ENCODE assay signal across 7 cellular contexts in genomic region chr2:173402405-173402974, GRCh38. TPM values are rescaled to one million over a fixed set of nuclear protein-coding genes. Genes with fewer than 3 reads are reported as not detected.
DNase-seq lines count a peak whose midpoint lies in the region; ATAC-seq, FAIRE-seq and TF ChIP-seq lines count a peak whose summit lies in the region.

No MANE protein-coding gene starts in this region.

- no peak overlapping the region for H2BK15ac ChIP-seq in mesendoderm (replicated peaks; ENCODE audit: low read depth)

- DNase-seq in GM12891 (ENCODE audit: insufficient read length, low spot score), result peak; percentile 39
- peak; percentile 38 to 78 for DNase-seq in HL-60 (ENCODE audit: low read depth in 1 of 2, low spot score in 1 of 2)
- DNase-seq in NCI-H82 treated with DMSO at 0.1 percent for 48 hours (lab: John Stamatoyannopoulos, UW; ENCODE audit: unreplicated experiment), result peak; percentile 90
- DNase-seq in activated CD8-positive, alpha-beta T cell treated with anti-CD3 and anti-CD28 coated beads, Interleukin-2, amount 10 ng/mL, durations not matched to agents 7 days and 5 days, result peak; percentile 83
- DNase-seq in endodermal cell, result peak; percentile 93
- DNase-seq in mesendoderm, result peak; percentile 90
- peak; percentile 40 to 45 for DNase-seq in stimulated activated CD8-positive, alpha-beta memory T cell treated with anti-CD3 and anti-CD28 coated beads, Interleukin-15, amount 100 ng/mL, for 48 hours (ENCODE audit: low read depth in 2 of 2)

- H4K5ac ChIP-seq in mesendoderm (ENCODE audit: low read length), result no peak overlapping the region

- peaks cover 7% of the 10 kb centered on the region for H3K4me1 Mint-ChIP-seq in activated CD8-positive, alpha-beta T cell treated with anti-CD3 and anti-CD28 coated beads, Interleukin-2, amount 10 ng/mL, durations not matched to agents 7 days and 5 days (ENCODE audit: low read depth)
- peaks cover 22% of the 10 kb centered on the region for H3K4me1 Mint-ChIP-seq in endodermal cell

- no peak overlapping the region for H2AK5ac ChIP-seq in mesendoderm (ENCODE audit: low read length)

- no peaks in the 10 kb centered on the region for H3K36me3 ChIP-seq in endodermal cell (ENCODE audit: control insufficient read depth, insufficient read depth, low read length)
- H3K36me3 ChIP-seq in mesendoderm (ENCODE audit: control insufficient read depth, insufficient read depth, low read length), result no peaks in the 10 kb centered on the region

- H3K4me3 ChIP-seq in HL-60 (replicated peaks; ENCODE audit: insufficient read depth, low read length) (no peak overlapping the region), endodermal cell (ENCODE audit: low read length) (peak overlapping the region; percentile 37), mesendoderm (ENCODE audit: low read length) (no peak overlapping the region)

- H3K79me2 ChIP-seq in mesendoderm (ENCODE audit: control insufficient read depth, insufficient read depth, low read length), result no peaks in the 10 kb centered on the region

- no peak overlapping the region for H3K27ac ChIP-seq in HL-60 (replicated peaks)
- H3K27ac ChIP-seq in endodermal cell (ENCODE audit: low read depth, low read length), result no peak overlapping the region
- no peak overlapping the region for H3K27ac ChIP-seq in mesendoderm (ENCODE audit: low read depth, low read length)

- peak; percentile 84 for TF ChIP-seq CTCF in HL-60 (IDR thresholded peaks at IDR 0.05; ENCODE audit: insufficient read depth, low read length)
- TF ChIP-seq CTCF in endodermal cell (conservative IDR thresholded peaks at IDR 0.05), result peak; percentile 91

- H3K27me3 Mint-ChIP-seq in activated CD8-positive, alpha-beta T cell treated with anti-CD3 and anti-CD28 coated beads, Interleukin-2, amount 10 ng/mL, durations not matched to agents 7 days and 5 days (ENCODE audit: low read depth), result peaks cover 48% of the 10 kb centered on the region
- H3K27me3 Mint-ChIP-seq in endodermal cell (ENCODE audit: insufficient read depth), result peaks cover 33% of the 10 kb centered on the region

- no peak overlapping the region for H2BK5ac ChIP-seq in mesendoderm (ENCODE audit: low read length)

- FAIRE-seq in GM12891 (lab: Jason Lieb, UNC), result peak; percentile 89

- H3K9ac ChIP-seq in endodermal cell (ENCODE audit: extremely low read depth, low read length, poor library complexity, severe bottlenecking) (no peak overlapping the region), mesendoderm (ENCODE audit: low read length) (peak overlapping the region; percentile 60)

- H3K79me1 ChIP-seq in mesendoderm (ENCODE audit: low read length), result no peaks in the 10 kb centered on the region

- peaks cover 7% of the 10 kb centered on the region for H3K4me1 ChIP-seq in endodermal cell (ENCODE audit: control insufficient read depth, insufficient read depth, low read length)
- no peaks in the 10 kb centered on the region for H3K4me1 ChIP-seq in mesendoderm (ENCODE audit: control insufficient read depth, low read depth, low read length)

- no peak overlapping the region for H3K18ac ChIP-seq in mesendoderm (ENCODE audit: low read length)

- no peak for TF ChIP-seq POLR2A in GM12891 (IDR thresholded peaks at IDR 0.05; ENCODE audit: low read depth, low read length)

- POLR2A ChIA-PET in activated CD8-positive, alpha-beta T cell treated with anti-CD3 and anti-CD28 coated beads, Interleukin-2, amount 10 ng/mL, durations not matched to agents 7 days and 5 days (lab: Charles Lee), result no interaction called here

- no peaks in the 10 kb centered on the region for H3K9me3 Mint-ChIP-seq in activated CD8-positive, alpha-beta T cell treated with anti-CD3 and anti-CD28 coated beads, Interleukin-2, amount 10 ng/mL, durations not matched to agents 7 days and 5 days (ENCODE audit: insufficient read depth)
- no peaks in the 10 kb centered on the region for H3K9me3 Mint-ChIP-seq in endodermal cell

- 11 to 12% methylated on average over 20 to 21 of the region's 21 CpGs for WGBS in endodermal cell (ENCODE audit: insufficient coverage in 1 of 2, insufficient read length in 1 of 2), 2 experiments
- WGBS in mesendoderm (ENCODE audit: extremely low coverage, insufficient coverage, low lambda C conversion rate), result no CpG with 5 or more reads among the region's 21 CpGs

- H3K56ac ChIP-seq in mesendoderm (ENCODE audit: low read length), result peak overlapping the region; percentile 45

- CTCF ChIA-PET in activated CD8-positive, alpha-beta T cell treated with anti-CD3 and anti-CD28 coated beads, Interleukin-2, amount 10 ng/mL, durations not matched to agents 7 days and 5 days (lab: Charles Lee), result interaction anchor here (0.6 to 3.9 kb wide), 24 partner anchors 9 to 948 kb away, joined by 3 to 34 read pairs (median 4); no protein-coding TSS in a partner anchor

- no peak overlapping the region for H3K4me3 Mint-ChIP-seq in activated CD8-positive, alpha-beta T cell treated with anti-CD3 and anti-CD28 coated beads, Interleukin-2, amount 10 ng/mL, durations not matched to agents 7 days and 5 days
- H3K4me3 Mint-ChIP-seq in endodermal cell, result peak overlapping the region; percentile 42

- no peak overlapping the region for H2BK120ac ChIP-seq in mesendoderm (ENCODE audit: low read depth, low read length)

- H4K8ac ChIP-seq in mesendoderm (ENCODE audit: low read depth, low read length), result no peak overlapping the region

- H3K4me2 ChIP-seq in mesendoderm (ENCODE audit: low read length), result peak overlapping the region; percentile 74

- H3K4ac ChIP-seq in mesendoderm (ENCODE audit: low read depth, low read length), result no peak overlapping the region

- no peak overlapping the region for H3K23ac ChIP-seq in mesendoderm (ENCODE audit: low read length)

- H3K27me3 ChIP-seq in HL-60 (ENCODE audit: insufficient read depth, poor library complexity, severe bottlenecking) (peaks cover 28% of the 10 kb centered on the region), endodermal cell (ENCODE audit: control insufficient read depth, insufficient read depth, low read length, poor library complexity, severe bottlenecking) (peaks cover 8% of the 10 kb centered on the region), mesendoderm (ENCODE audit: insufficient read depth, low read length, poor library complexity) (no peaks in the 10 kb centered on the region)

- H3K27ac Mint-ChIP-seq in activated CD8-positive, alpha-beta T cell treated with anti-CD3 and anti-CD28 coated beads, Interleukin-2, amount 10 ng/mL, durations not matched to agents 7 days and 5 days, result no peak overlapping the region
- no peak overlapping the region for H3K27ac Mint-ChIP-seq in endodermal cell

- ATAC-seq in activated CD8-positive, alpha-beta T cell treated with anti-CD3 and anti-CD28 coated beads, Interleukin-2, amount 10 ng/mL, durations not matched to agents 7 days and 5 days, result peak; percentile 92

- no peaks in the 10 kb centered on the region for H3K9me3 ChIP-seq in endodermal cell (ENCODE audit: control insufficient read depth, low read length)

- no peaks in the 10 kb centered on the region for H3K36me3 Mint-ChIP-seq in activated CD8-positive, alpha-beta T cell treated with anti-CD3 and anti-CD28 coated beads, Interleukin-2, amount 10 ng/mL, durations not matched to agents 7 days and 5 days (ENCODE audit: low read depth)
- no peaks in the 10 kb centered on the region for H3K36me3 Mint-ChIP-seq in endodermal cell (ENCODE audit: low read depth)

TF ChIP-seq in GM12891, 5 proteins besides CTCF, POLR2A, EP300 and RAD21:
- TF ChIP-seq PAX5 (IDR thresholded peaks at IDR 0.05; ENCODE audit: insufficient read depth, low read length, severe bottlenecking) (no peak), TAF1 (IDR thresholded peaks at IDR 0.05; ENCODE audit: low read depth, low read length) (no peak), POU2F2 (IDR thresholded peaks at IDR 0.05; ENCODE audit: low read depth, low read length) (no peak), POLR2AphosphoS5 (IDR thresholded peaks at IDR 0.05; ENCODE audit: low read depth, low read length) (no peak), SPI1 (IDR thresholded peaks at IDR 0.05; ENCODE audit: low read depth, low read length) (no peak)

RNA-seq across cellular contexts. Expression of gene CDCA7, which starts 47.8 kb away (rescaled TPM):
- polyA plus RNA-seq in GM12891 (2012; ENCODE audit: low read depth, missing spikeins), result 17.7 TPM
- 100 to 1,000 TPM; 115 to 119 TPM for total RNA-seq in activated CD8-positive, alpha-beta T cell treated with anti-CD3 and anti-CD28 coated beads, Interleukin-2, amount 10 ng/mL, durations not matched to agents 7 days and 5 days
- 100 to 1,000 TPM in 1 of 2 donors, 10 to 100 TPM in 1; 73.0 to 101 TPM for total RNA-seq in endodermal cell
- polyA plus RNA-seq in endodermal cell (2013, experiment 1 of 2), result 61.8 TPM
- polyA plus RNA-seq in endodermal cell (2013, experiment 2 of 2), result 54.9 TPM
- 72.4 TPM for polyA plus RNA-seq in mesendoderm (2013, experiment 1 of 2)
- polyA plus RNA-seq in mesendoderm (2013, experiment 2 of 2), result 70.6 TPM

Comparison
In these comparisons a context has a peak if more than half of its experiments do, and no peak if none do; other contexts are left out.
1. DNase-seq: peak in every context shown above with its lines; median percentile 93 in endodermal cell; 90 in NCI-H82 treated with DMSO at 0.1 percent for 48 hours; 90 in mesendoderm; 83 in activated CD8-positive, alpha-beta T cell treated with anti-CD3 and anti-CD28 coated beads, Interleukin-2, amount 10 ng/mL, durations not matched to agents 7 days and 5 days; 58 in HL-60; 42 in stimulated activated CD8-positive, alpha-beta memory T cell treated with anti-CD3 and anti-CD28 coated beads, Interleukin-15, amount 100 ng/mL, for 48 hours; 39 in GM12891.